Comparison of ENCODE assay signal across 18 cellular contexts in the genomic region with DNA sequence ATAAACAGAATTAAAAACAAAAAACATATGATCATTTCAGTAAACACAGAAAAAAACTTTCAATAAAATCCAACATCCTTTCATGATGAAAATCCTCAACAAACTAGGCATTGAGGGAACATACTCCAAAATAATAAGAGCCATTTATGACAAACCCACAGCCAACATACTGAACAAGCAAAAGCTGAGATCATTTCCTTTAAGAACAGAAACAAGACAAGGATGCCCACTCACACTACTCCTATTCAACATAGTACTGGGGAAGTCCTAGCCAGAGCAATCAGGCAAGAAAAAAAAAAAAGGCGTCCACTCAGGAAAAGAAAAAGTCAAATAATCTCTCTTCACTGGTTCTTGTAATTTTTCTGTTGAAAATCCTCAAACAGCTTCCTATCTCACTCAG. TPM values are rescaled to one million over a fixed set of nuclear protein-coding genes. Genes with fewer than 3 reads are reported as not detected.
A peak's percentile ranks its signal among the peaks of the same experiment; 100 is the strongest.
DNase-seq lines count a peak whose midpoint lies in the region; ATAC-seq and TF ChIP-seq lines count a peak whose summit lies in the region.
"Had no signal": no experiment of that assay in that cellular context is flagged by ENCODE, and none has a peak within 500 bp of the region (broad histone marks: within the 10 kb centered on the region; RNA-seq: fewer than 3 reads in every experiment).

No MANE protein-coding gene starts in this region.

- H3K9me3 ChIP-seq in CD4-positive, CD25-positive, alpha-beta regulatory T cell (ENCODE audit: control insufficient read depth in 2 of 2, low read length in 2 of 2): no peaks in the 10 kb centered on the region
- no peaks in the 10 kb centered on the region for H3K9me3 ChIP-seq in effector memory CD4-positive, alpha-beta T cell (ENCODE audit: control insufficient read depth, low read length)
- H3K9me3 ChIP-seq: HAP-1 had no signal

- TF ChIP-seq CTCF in progenitor cell of endocrine pancreas (IDR thresholded peaks at IDR 0.05; ENCODE audit: unreplicated experiment): no peak

- H3K27ac Mint-ChIP-seq in activated CD4-positive, alpha-beta T cell treated with anti-CD3 and anti-CD28 coated beads for 36 hours: peak overlapping the region; percentile 59
- H3K27ac Mint-ChIP-seq in CD4-positive, CD25-positive, alpha-beta regulatory T cell: peak overlapping the region in 2 of 3 donors; percentile 9 to 15
- H3K27ac Mint-ChIP-seq in progenitor cell of endocrine pancreas: no peak overlapping the region

- CTCF ChIA-PET in activated CD4-positive, alpha-beta T cell treated with anti-CD3 and anti-CD28 coated beads for 36 hours (lab: Charles Lee): interaction anchor here (2.0 kb wide), 1 partner anchor 605 kb away, joined by 5 read pairs; no protein-coding TSS in a partner anchor

- no peak overlapping the region for H3K27ac ChIP-seq in CD4-positive, CD25-positive, alpha-beta regulatory T cell (ENCODE audit: insufficient read depth, low read length, poor library complexity, severe bottlenecking)
- H3K27ac ChIP-seq in effector memory CD4-positive, alpha-beta T cell (ENCODE audit: insufficient read depth, low read length, poor library complexity, severe bottlenecking): no peak overlapping the region
- H3K27ac ChIP-seq: 22Rv1 had no signal

- H3K36me3 ChIP-seq in CD4-positive, CD25-positive, alpha-beta regulatory T cell (ENCODE audit: control insufficient read depth, insufficient read depth, low read length): peaks cover 25% of the 10 kb centered on the region
- H3K36me3 ChIP-seq in effector memory CD4-positive, alpha-beta T cell (ENCODE audit: control insufficient read depth, insufficient read depth, low read length): no peaks in the 10 kb centered on the region

- no peaks in the 10 kb centered on the region for H3K9me3 Mint-ChIP-seq in activated CD4-positive, alpha-beta T cell treated with anti-CD3 and anti-CD28 coated beads for 36 hours (ENCODE audit: low read depth)
- no peaks in the 10 kb centered on the region for H3K9me3 Mint-ChIP-seq in CD4-positive, CD25-positive, alpha-beta regulatory T cell
- H3K9me3 Mint-ChIP-seq in progenitor cell of endocrine pancreas (ENCODE audit: low read depth): peaks cover 7% of the 10 kb centered on the region

- POLR2A ChIA-PET in activated CD4-positive, alpha-beta T cell treated with anti-CD3 and anti-CD28 coated beads for 36 hours (lab: Charles Lee): no interaction called here

- no peak for DNase-seq in activated CD4-positive, alpha-beta T cell treated with anti-CD3 and anti-CD28 coated beads for 36 hours
- no peak for DNase-seq in activated CD4-positive, alpha-beta T cell treated with anti-CD3 and anti-CD28 coated beads for 4 hours
- no peak for DNase-seq in CD4-positive, CD25-positive, alpha-beta regulatory T cell
- DNase-seq in RPMI7951 (ENCODE audit: low read depth) (peak; percentile 11), dermis blood vessel endothelial cell (peak; percentile 25), progenitor cell of endocrine pancreas (ENCODE audit: low spot score, unreplicated experiment) (no peak)
- DNase-seq in effector memory CD4-positive, alpha-beta T cell: no peak
- DNase-seq: DMS153, EL, Kasumi-1, NCI-H1930, NCI-H2171, NCI-H446 treated with DMSO at 0.1 percent for 48 hours, NCI-H774, SHP77 had no signal

- H3K27me3 Mint-ChIP-seq in activated CD4-positive, alpha-beta T cell treated with anti-CD3 and anti-CD28 coated beads for 36 hours: no peaks in the 10 kb centered on the region
- no peaks in the 10 kb centered on the region for H3K27me3 Mint-ChIP-seq in CD4-positive, CD25-positive, alpha-beta regulatory T cell
- no peaks in the 10 kb centered on the region for H3K27me3 Mint-ChIP-seq in progenitor cell of endocrine pancreas

- no peak overlapping the region for H3K4me3 Mint-ChIP-seq in activated CD4-positive, alpha-beta T cell treated with anti-CD3 and anti-CD28 coated beads for 36 hours
- no peak overlapping the region for H3K4me3 Mint-ChIP-seq in CD4-positive, CD25-positive, alpha-beta regulatory T cell
- H3K4me3 Mint-ChIP-seq in progenitor cell of endocrine pancreas (ENCODE audit: low read depth): no peak overlapping the region

- peaks cover 13% of the 10 kb centered on the region for H3K4me1 Mint-ChIP-seq in activated CD4-positive, alpha-beta T cell treated with anti-CD3 and anti-CD28 coated beads for 36 hours
- peaks cover 0 to 10% (median 8%) of the 10 kb centered on the region in 4 donors for H3K4me1 Mint-ChIP-seq in CD4-positive, CD25-positive, alpha-beta regulatory T cell
- H3K4me1 Mint-ChIP-seq in progenitor cell of endocrine pancreas (ENCODE audit: low read depth): no peaks in the 10 kb centered on the region

- ATAC-seq in activated CD4-positive, alpha-beta T cell treated with anti-CD3 and anti-CD28 coated beads for 36 hours: no peak
- ATAC-seq in CD4-positive, CD25-positive, alpha-beta regulatory T cell (ENCODE audit: low read depth in 2 of 2): no peak
- ATAC-seq in GM21576 (IDR thresholded peaks at IDR 0.05; ENCODE audit: unreplicated experiment): no peak

- peaks cover 19% of the 10 kb centered on the region for H3K36me3 Mint-ChIP-seq in activated CD4-positive, alpha-beta T cell treated with anti-CD3 and anti-CD28 coated beads for 36 hours (ENCODE audit: low read depth)
- H3K36me3 Mint-ChIP-seq in CD4-positive, CD25-positive, alpha-beta regulatory T cell: peaks cover 19% of the 10 kb centered on the region
- H3K36me3 Mint-ChIP-seq in progenitor cell of endocrine pancreas (ENCODE audit: insufficient read depth): peaks cover 20% of the 10 kb centered on the region

- no peak overlapping the region for H3K4me3 ChIP-seq in CD4-positive, CD25-positive, alpha-beta regulatory T cell (ENCODE audit: low read depth, low read length)
- no peak overlapping the region for H3K4me3 ChIP-seq in effector memory CD4-positive, alpha-beta T cell (ENCODE audit: insufficient read depth, low read depth, low read length, poor library complexity, severe bottlenecking)
- H3K4me3 ChIP-seq: HAP-1 had no signal

- H3K4me1 ChIP-seq in CD4-positive, CD25-positive, alpha-beta regulatory T cell (ENCODE audit: control insufficient read depth, insufficient read depth, low read length, poor library complexity, severe bottlenecking): no peaks in the 10 kb centered on the region
- no peaks in the 10 kb centered on the region for H3K4me1 ChIP-seq in effector memory CD4-positive, alpha-beta T cell (ENCODE audit: control insufficient read depth, insufficient read depth, low read length, poor library complexity, severe bottlenecking)

- intact Hi-C loops in activated CD4-positive, alpha-beta T cell treated with anti-CD3 and anti-CD28 coated beads for 36 hours (cut with DNase I, micrococcal nuclease): no loop called here

- no peaks in the 10 kb centered on the region for H3K27me3 ChIP-seq in CD4-positive, CD25-positive, alpha-beta regulatory T cell (ENCODE audit: control insufficient read depth, insufficient read depth, low read length)
- H3K27me3 ChIP-seq in effector memory CD4-positive, alpha-beta T cell (replicated peaks; ENCODE audit: control insufficient read depth, insufficient read depth, low read length, poor library complexity, severe bottlenecking): no peaks in the 10 kb centered on the region

RNA-seq across cellular contexts. Expression of a gene that starts 30.1 kb away (rescaled TPM):
- 10 to 100 TPM; 78.7 to 98.3 TPM for total RNA-seq in activated CD4-positive, alpha-beta T cell treated with anti-CD3 and anti-CD28 coated beads for 36 hours
- total RNA-seq in CD4-positive, CD25-positive, alpha-beta regulatory T cell: 43.2 TPM
- 100 to 1,000 TPM in 1 of 4 donors, 10 to 100 TPM in 3; 92.0 to 121 (median 98.0) TPM for polyA plus RNA-seq in CD4-positive, CD25-positive, alpha-beta regulatory T cell
- 89.8 and 127 TPM in 2 replicates for total RNA-seq in RPMI7951 (2014; rRNA removed; shearing (Covaris generic))
- total RNA-seq in dermis blood vessel endothelial cell: 61.4 and 88.6 TPM in 2 replicates
- total RNA-seq in progenitor cell of endocrine pancreas: 93.9 and 95.5 TPM in 2 replicates

RNA-seq across cellular contexts. Expression of a gene that starts 55.7 kb away (rescaled TPM):
- total RNA-seq in activated CD4-positive, alpha-beta T cell treated with anti-CD3 and anti-CD28 coated beads for 36 hours: 100 to 1,000 TPM; 186 to 279 TPM
- 116 TPM for total RNA-seq in CD4-positive, CD25-positive, alpha-beta regulatory T cell
- polyA plus RNA-seq in CD4-positive, CD25-positive, alpha-beta regulatory T cell: 100 to 1,000 TPM; 195 to 314 (median 239) TPM
- 134 and 160 TPM in 2 replicates for total RNA-seq in RPMI7951 (2014; rRNA removed; shearing (Covaris generic))
- total RNA-seq in dermis blood vessel endothelial cell: 53.9 and 86.8 TPM in 2 replicates
- total RNA-seq in progenitor cell of endocrine pancreas: 129 TPM in 2 replicates

Comparison
In these comparisons a context has a peak if more than half of its experiments do, and no peak if none do; other contexts are left out.
1. DNase-seq: peak in RPMI7951 (single experiment) and dermis blood vessel endothelial cell (single experiment); none in activated CD4-positive, alpha-beta T cell treated with anti-CD3 and anti-CD28 coated beads for 36 hours (single experiment), activated CD4-positive, alpha-beta T cell treated with anti-CD3 and anti-CD28 coated beads for 4 hours (0 of 2), CD4-positive, CD25-positive, alpha-beta regulatory T cell (0 of 3), progenitor cell of endocrine pancreas (single experiment) and effector memory CD4-positive, alpha-beta T cell (0 of 3).